In the genomic region with DNA sequence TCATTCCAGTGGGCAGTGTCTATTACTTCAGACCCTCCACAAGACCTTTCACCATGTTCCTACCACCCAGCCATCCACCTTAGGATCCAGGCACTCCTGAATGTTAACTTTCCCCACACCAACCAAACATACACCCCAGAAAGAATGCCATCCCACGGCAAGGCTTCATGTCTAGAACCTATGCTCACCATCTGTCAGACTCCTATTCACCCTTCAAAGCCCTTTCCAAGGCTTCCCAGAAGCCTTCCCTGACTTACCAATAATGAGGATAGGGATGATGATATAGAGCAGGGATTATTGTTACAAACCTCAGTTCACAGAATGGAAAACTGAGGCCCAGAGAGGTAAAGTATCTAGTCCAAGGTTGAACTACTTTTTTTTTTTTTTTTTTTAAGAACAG, we compare ENCODE assay signal across 8 cellular contexts.
"Had no signal": no experiment of that assay in that cellular context is flagged by ENCODE, and none has a peak within 500 bp of the region (broad histone marks: within the 10 kb centered on the region; RNA-seq: fewer than 3 reads in every experiment).

No MANE protein-coding gene starts in this region.

- H2AFZ ChIP-seq: GM23338 had no signal

- DNase-seq: H7, HFFc6 had no signal

- H3K4me3 Mint-ChIP-seq: GM23338, HFFc6, IgD-negative memory B cell had no signal

- H3K4me3 ChIP-seq: GM23338, HAP-1 had no signal

- H3K9me3 Mint-ChIP-seq: GM23338, HFFc6, IgD-negative memory B cell had no signal

- H3K4me1 Mint-ChIP-seq: IgD-negative memory B cell had no signal

- H3K36me3 Mint-ChIP-seq: IgD-negative memory B cell had no signal

- H3K9me3 ChIP-seq: HAP-1 had no signal

- H3K36me3 ChIP-seq: HAP-1 had no signal

- H3K4me2 ChIP-seq: GM23338 had no signal

- H3K27ac ChIP-seq: HL-60 had no signal

- H3K27me3 Mint-ChIP-seq: IgD-negative memory B cell had no signal

- H3K27ac Mint-ChIP-seq: GM23338, HFFc6, IgD-negative memory B cell had no signal

- ATAC-seq: GM23338, HCT116, HepG2 had no signal
